1 cellular context compared by ENCODE assay signal in the genomic region with DNA sequence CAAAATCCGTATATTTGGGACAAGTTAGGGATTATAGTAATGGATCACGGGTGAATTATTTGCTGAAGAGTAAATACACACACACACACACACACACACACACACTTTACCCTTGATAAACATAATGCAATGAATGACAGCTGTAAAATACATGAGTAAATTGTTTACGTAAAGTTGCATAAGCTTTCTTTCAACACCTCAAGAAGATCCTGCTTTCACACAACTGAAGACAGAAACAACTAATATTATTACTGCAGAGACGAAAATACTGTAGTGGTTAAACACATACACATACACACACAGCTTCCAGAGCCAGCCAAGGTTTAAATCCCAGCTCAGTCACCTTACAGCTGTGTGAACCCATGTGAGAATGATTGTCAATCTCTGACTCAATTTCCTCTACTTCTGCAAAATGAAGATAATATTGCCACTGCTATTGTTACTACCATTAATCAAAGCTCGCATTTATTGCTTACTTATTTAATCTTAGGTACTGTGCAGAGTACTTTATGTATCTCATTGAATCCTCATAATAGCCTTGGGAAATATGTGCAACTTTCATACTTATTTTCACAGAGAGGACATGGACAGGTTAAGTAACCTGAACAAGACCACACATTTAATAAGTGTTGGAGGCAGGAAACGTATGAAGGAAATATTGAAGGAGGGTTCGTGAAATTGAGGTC.
TF ChIP-seq lines count a peak whose summit lies in the region.

No MANE protein-coding gene starts in this region.

TF ChIP-seq in HepG2, 621 proteins besides CTCF, POLR2A, EP300 and RAD21 (continued from another document and continues in another):
- TF ChIP-seq SIX1 (CRISPR knock-in tag; IDR thresholded peaks at IDR 0.05; ENCODE audit: borderline replicate concordance) (no peak; the same call in 1 of the 2 replicates), PPARG (CRISPR knock-in tag; conservative IDR thresholded peaks at IDR 0.05) (no peak), HMGA1 (CRISPR knock-in tag; conservative IDR thresholded peaks at IDR 0.05) (no peak), NCOR1 (IDR thresholded peaks at IDR 0.05; ENCODE audit: borderline replicate concordance, low read length) (peak; percentile 79; the same call in 1 of the 2 replicates), HMG20A (CRISPR knock-in tag; IDR thresholded peaks at IDR 0.05; ENCODE audit: borderline replicate concordance) (peak; percentile 44; the same call in 1 of the 2 replicates), ZBTB20 (CRISPR knock-in tag; IDR thresholded peaks at IDR 0.05; ENCODE audit: borderline replicate concordance, low read depth) (0 out of 2 replicates have a peak, but pooled peaks have one; percentile 29), ZFAT (CRISPR knock-in tag; conservative IDR thresholded peaks at IDR 0.05) (peak; percentile 87), NFIC (IDR thresholded peaks at IDR 0.05; ENCODE audit: low read length) (peak; percentile 66; the same call in 1 of the 2 replicates), ELF4 (CRISPR knock-in tag; IDR thresholded peaks at IDR 0.05; ENCODE audit: borderline replicate concordance) (0 out of 2 replicates have a peak, but pooled peaks have one; percentile 30), LCORL (IDR thresholded peaks at IDR 0.05) (peak; percentile 87), LCORL (CRISPR knock-in tag; IDR thresholded peaks at IDR 0.05) (no peak), FOXO1 (CRISPR knock-in tag; IDR thresholded peaks at IDR 0.05) (peak; percentile 65; the same call in 1 of the 2 replicates), ZFP1 (CRISPR knock-in tag; IDR thresholded peaks at IDR 0.05) (0 out of 2 replicates have a peak, but pooled peaks have one; percentile 56), REPIN1 (CRISPR knock-in tag; IDR thresholded peaks at IDR 0.05; ENCODE audit: borderline replicate concordance, low read depth) (peak; percentile 59; the same call in 1 of the 2 replicates), ZNF816 (CRISPR knock-in tag; IDR thresholded peaks at IDR 0.05; ENCODE audit: borderline replicate concordance) (peak; percentile 33; the same call in 1 of the 2 replicates), SOX6 (IDR thresholded peaks at IDR 0.05) (no peak), SOX6 (CRISPR knock-in tag; IDR thresholded peaks at IDR 0.05) (peak; percentile 91), GATAD2A (CRISPR knock-in tag; IDR thresholded peaks at IDR 0.05) (peak; percentile 93), NFKBIZ (CRISPR knock-in tag; IDR thresholded peaks at IDR 0.05) (no peak), ZNF282 (IDR thresholded peaks at IDR 0.05; ENCODE audit: partially characterized antibody) (no peak), SOX5 (CRISPR knock-in tag; IDR thresholded peaks at IDR 0.05; ENCODE audit: borderline replicate concordance) (peak; percentile 81; the same call in 1 of the 2 replicates), IRF2 (CRISPR knock-in tag; IDR thresholded peaks at IDR 0.05) (peak; percentile 22; the same call in 1 of the 2 replicates), CBX5 (CRISPR knock-in tag; IDR thresholded peaks at IDR 0.05; ENCODE audit: borderline replicate concordance) (no peak), SAP130 (CRISPR knock-in tag; IDR thresholded peaks at IDR 0.05; ENCODE audit: low read depth) (peak; percentile 55), MTF2 (CRISPR knock-in tag; IDR thresholded peaks at IDR 0.05; ENCODE audit: borderline replicate concordance) (no peak), ATF7 (IDR thresholded peaks at IDR 0.05) (peak; percentile 24; the same call in 1 of the 2 replicates), ATF7 (CRISPR knock-in tag; IDR thresholded peaks at IDR 0.05) (no peak), HOXD1 (CRISPR knock-in tag; IDR thresholded peaks at IDR 0.05) (0 out of 2 replicates have a peak, but pooled peaks have one; percentile 35), ZFP36L1 (CRISPR knock-in tag; IDR thresholded peaks at IDR 0.05) (no peak), NR2C2 (CRISPR knock-in tag; IDR thresholded peaks at IDR 0.05; ENCODE audit: borderline replicate concordance) (peak; percentile 21; the same call in 1 of the 2 replicates)
- TF ChIP-seq, protein P1, sequence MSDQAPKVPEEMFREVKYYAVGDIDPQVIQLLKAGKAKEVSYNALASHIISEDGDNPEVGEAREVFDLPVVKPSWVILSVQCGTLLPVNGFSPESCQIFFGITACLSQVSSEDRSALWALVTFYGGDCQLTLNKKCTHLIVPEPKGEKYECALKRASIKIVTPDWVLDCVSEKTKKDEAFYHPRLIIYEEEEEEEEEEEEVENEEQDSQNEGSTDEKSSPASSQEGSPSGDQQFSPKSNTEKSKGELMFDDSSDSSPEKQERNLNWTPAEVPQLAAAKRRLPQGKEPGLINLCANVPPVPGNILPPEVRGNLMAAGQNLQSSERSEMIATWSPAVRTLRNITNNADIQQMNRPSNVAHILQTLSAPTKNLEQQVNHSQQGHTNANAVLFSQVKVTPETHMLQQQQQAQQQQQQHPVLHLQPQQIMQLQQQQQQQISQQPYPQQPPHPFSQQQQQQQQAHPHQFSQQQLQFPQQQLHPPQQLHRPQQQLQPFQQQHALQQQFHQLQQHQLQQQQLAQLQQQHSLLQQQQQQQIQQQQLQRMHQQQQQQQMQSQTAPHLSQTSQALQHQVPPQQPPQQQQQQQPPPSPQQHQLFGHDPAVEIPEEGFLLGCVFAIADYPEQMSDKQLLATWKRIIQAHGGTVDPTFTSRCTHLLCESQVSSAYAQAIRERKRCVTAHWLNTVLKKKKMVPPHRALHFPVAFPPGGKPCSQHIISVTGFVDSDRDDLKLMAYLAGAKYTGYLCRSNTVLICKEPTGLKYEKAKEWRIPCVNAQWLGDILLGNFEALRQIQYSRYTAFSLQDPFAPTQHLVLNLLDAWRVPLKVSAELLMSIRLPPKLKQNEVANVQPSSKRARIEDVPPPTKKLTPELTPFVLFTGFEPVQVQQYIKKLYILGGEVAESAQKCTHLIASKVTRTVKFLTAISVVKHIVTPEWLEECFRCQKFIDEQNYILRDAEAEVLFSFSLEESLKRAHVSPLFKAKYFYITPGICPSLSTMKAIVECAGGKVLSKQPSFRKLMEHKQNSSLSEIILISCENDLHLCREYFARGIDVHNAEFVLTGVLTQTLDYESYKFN (CRISPR knock-in tag; conservative IDR thresholded peaks at IDR 0.05): peak; percentile 78
- TF ChIP-seq, protein P2, sequence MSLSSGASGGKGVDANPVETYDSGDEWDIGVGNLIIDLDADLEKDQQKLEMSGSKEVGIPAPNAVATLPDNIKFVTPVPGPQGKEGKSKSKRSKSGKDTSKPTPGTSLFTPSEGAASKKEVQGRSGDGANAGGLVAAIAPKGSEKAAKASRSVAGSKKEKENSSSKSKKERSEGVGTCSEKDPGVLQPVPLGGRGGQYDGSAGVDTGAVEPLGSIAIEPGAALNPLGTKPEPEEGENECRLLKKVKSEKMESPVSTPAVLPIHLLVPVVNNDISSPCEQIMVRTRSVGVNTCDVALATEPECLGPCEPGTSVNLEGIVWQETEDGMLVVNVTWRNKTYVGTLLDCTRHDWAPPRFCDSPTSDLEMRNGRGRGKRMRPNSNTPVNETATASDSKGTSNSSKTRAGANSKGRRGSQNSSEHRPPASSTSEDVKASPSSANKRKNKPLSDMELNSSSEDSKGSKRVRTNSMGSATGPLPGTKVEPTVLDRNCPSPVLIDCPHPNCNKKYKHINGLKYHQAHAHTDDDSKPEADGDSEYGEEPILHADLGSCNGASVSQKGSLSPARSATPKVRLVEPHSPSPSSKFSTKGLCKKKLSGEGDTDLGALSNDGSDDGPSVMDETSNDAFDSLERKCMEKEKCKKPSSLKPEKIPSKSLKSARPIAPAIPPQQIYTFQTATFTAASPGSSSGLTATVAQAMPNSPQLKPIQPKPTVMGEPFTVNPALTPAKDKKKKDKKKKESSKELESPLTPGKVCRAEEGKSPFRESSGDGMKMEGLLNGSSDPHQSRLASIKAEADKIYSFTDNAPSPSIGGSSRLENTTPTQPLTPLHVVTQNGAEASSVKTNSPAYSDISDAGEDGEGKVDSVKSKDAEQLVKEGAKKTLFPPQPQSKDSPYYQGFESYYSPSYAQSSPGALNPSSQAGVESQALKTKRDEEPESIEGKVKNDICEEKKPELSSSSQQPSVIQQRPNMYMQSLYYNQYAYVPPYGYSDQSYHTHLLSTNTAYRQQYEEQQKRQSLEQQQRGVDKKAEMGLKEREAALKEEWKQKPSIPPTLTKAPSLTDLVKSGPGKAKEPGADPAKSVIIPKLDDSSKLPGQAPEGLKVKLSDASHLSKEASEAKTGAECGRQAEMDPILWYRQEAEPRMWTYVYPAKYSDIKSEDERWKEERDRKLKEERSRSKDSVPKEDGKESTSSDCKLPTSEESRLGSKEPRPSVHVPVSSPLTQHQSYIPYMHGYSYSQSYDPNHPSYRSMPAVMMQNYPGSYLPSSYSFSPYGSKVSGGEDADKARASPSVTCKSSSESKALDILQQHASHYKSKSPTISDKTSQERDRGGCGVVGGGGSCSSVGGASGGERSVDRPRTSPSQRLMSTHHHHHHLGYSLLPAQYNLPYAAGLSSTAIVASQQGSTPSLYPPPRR (CRISPR knock-in tag; IDR thresholded peaks at IDR 0.05; ENCODE audit: borderline replicate concordance): peak; percentile 87; the same call in 1 of the 2 replicates
- TF ChIP-seq, protein P3, sequence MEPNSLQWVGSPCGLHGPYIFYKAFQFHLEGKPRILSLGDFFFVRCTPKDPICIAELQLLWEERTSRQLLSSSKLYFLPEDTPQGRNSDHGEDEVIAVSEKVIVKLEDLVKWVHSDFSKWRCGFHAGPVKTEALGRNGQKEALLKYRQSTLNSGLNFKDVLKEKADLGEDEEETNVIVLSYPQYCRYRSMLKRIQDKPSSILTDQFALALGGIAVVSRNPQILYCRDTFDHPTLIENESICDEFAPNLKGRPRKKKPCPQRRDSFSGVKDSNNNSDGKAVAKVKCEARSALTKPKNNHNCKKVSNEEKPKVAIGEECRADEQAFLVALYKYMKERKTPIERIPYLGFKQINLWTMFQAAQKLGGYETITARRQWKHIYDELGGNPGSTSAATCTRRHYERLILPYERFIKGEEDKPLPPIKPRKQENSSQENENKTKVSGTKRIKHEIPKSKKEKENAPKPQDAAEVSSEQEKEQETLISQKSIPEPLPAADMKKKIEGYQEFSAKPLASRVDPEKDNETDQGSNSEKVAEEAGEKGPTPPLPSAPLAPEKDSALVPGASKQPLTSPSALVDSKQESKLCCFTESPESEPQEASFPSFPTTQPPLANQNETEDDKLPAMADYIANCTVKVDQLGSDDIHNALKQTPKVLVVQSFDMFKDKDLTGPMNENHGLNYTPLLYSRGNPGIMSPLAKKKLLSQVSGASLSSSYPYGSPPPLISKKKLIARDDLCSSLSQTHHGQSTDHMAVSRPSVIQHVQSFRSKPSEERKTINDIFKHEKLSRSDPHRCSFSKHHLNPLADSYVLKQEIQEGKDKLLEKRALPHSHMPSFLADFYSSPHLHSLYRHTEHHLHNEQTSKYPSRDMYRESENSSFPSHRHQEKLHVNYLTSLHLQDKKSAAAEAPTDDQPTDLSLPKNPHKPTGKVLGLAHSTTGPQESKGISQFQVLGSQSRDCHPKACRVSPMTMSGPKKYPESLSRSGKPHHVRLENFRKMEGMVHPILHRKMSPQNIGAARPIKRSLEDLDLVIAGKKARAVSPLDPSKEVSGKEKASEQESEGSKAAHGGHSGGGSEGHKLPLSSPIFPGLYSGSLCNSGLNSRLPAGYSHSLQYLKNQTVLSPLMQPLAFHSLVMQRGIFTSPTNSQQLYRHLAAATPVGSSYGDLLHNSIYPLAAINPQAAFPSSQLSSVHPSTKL (CRISPR knock-in tag; IDR thresholded peaks at IDR 0.05): peak; percentile 85
- TF ChIP-seq, protein P4, sequence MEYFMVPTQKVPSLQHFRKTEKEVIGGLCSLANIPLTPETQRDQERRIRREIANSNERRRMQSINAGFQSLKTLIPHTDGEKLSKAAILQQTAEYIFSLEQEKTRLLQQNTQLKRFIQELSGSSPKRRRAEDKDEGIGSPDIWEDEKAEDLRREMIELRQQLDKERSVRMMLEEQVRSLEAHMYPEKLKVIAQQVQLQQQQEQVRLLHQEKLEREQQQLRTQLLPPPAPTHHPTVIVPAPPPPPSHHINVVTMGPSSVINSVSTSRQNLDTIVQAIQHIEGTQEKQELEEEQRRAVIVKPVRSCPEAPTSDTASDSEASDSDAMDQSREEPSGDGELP (IDR thresholded peaks at IDR 0.05; ENCODE audit: borderline replicate concordance, low read depth): peak; percentile 76; the same call in 1 of the 2 replicates
- TF ChIP-seq, protein P5, sequence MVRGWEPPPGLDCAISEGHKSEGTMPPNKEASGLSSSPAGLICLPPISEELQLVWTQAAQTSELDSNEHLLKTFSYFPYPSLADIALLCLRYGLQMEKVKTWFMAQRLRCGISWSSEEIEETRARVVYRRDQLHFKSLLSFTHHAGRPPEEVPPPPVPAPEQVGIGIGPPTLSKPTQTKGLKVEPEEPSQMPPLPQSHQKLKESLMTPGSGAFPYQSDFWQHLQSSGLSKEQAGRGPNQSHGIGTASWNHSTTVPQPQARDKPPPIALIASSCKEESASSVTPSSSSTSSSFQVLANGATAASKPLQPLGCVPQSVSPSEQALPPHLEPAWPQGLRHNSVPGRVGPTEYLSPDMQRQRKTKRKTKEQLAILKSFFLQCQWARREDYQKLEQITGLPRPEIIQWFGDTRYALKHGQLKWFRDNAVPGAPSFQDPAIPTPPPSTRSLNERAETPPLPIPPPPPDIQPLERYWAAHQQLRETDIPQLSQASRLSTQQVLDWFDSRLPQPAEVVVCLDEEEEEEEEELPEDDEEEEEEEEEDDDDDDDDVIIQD (CRISPR knock-in tag; IDR thresholded peaks at IDR 0.05; ENCODE audit: low read depth): peak; percentile 46; the same call in 1 of the 2 replicates
- TF ChIP-seq, protein P6, sequence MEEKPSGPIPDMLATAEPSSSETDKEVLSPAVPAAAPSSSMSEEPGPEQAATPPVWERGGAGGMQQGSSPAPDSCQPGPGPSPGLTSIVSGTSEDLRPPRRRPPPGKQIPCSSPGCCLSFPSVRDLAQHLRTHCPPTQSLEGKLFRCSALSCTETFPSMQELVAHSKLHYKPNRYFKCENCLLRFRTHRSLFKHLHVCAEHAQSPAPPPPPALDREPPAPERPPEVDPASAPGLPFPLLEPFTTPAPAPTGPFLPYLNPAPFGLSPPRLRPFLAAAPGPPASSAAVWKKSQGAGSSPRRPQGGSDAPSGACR (CRISPR knock-in tag; IDR thresholded peaks at IDR 0.05): no peak
- TF ChIP-seq, protein P7, sequence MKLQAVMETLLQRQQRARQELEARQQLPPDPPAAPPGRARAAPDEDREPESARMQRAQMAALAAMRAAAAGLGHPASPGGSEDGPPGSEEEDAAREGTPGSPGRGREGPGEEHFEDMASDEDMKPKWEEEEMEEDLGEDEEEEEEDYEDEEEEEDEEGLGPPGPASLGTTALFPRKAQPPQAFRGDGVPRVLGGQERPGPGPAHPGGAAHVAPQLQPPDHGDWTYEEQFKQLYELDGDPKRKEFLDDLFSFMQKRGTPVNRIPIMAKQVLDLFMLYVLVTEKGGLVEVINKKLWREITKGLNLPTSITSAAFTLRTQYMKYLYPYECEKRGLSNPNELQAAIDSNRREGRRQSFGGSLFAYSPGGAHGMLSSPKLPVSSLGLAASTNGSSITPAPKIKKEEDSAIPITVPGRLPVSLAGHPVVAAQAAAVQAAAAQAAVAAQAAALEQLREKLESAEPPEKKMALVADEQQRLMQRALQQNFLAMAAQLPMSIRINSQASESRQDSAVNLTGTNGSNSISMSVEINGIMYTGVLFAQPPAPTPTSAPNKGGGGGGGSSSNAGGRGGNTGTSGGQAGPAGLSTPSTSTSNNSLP (IDR thresholded peaks at IDR 0.05; ENCODE audit: low read depth, low read length): peak; percentile 99
- TF ChIP-seq, protein P8, sequence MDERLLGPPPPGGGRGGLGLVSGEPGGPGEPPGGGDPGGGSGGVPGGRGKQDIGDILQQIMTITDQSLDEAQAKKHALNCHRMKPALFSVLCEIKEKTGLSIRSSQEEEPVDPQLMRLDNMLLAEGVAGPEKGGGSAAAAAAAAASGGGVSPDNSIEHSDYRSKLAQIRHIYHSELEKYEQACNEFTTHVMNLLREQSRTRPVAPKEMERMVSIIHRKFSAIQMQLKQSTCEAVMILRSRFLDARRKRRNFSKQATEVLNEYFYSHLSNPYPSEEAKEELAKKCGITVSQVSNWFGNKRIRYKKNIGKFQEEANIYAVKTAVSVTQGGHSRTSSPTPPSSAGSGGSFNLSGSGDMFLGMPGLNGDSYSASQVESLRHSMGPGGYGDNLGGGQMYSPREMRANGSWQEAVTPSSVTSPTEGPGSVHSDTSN (CRISPR knock-in tag; IDR thresholded peaks at IDR 0.05): peak; percentile 54; the same call in 1 of the 2 replicates
